17 cellular contexts compared by ENCODE assay signal in the genomic region with DNA sequence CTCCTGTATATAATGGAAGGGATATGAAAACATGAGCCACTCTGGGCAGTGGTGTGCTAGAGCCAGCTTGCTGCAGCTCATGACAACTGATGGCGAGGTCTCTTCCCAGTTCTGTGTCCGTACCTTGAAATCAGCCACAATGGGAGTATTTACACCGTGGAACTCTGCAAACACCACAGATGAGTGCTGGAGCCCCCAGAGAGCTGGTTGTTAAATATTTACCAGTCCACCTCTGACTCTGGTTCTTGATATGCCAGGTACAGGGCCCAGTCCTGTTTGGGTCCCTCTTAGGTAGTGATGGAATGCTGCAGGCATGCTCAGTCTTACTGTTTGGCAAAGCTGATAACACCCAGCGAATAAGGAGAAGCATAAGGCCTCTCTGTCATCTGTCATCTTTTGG.
DNase-seq lines count a peak whose midpoint lies in the region; ATAC-seq and TF ChIP-seq lines count a peak whose summit lies in the region.
"Had no signal": no experiment of that assay in that cellular context is flagged by ENCODE, and none has a peak within 500 bp of the region (broad histone marks: within the 10 kb centered on the region; RNA-seq: fewer than 3 reads in every experiment).

No MANE protein-coding gene starts in this region.

- no peak overlapping the region; the same call in 1 of the 2 replicates for H3K14ac ChIP-seq in IMR-90 (replicated peaks; ENCODE audit: low read depth, low read length)

- peak overlapping the region; percentile 8; the same call in 1 of the 2 replicates for H3K18ac ChIP-seq in IMR-90 (ENCODE audit: low read depth, low read length)

- H2AK5ac ChIP-seq in IMR-90 (ENCODE audit: low read depth, low read length) = peak overlapping the region; percentile 54; the same call in 1 of the 2 replicates

- no peak overlapping the region for H4K5ac ChIP-seq in IMR-90 (ENCODE audit: low read depth, low read length)

- H3K27ac ChIP-seq in IMR-90 (ENCODE audit: insufficient read depth, low read length) (no peak overlapping the region), osteoblast (ENCODE audit: low read depth, low read length) (no peak overlapping the region)
- H3K27ac ChIP-seq: BLaER1 had no signal

- H3K23ac ChIP-seq in IMR-90 (ENCODE audit: low read depth, low read length) = no peak overlapping the region

- no peak for TF ChIP-seq RAD21 in IMR-90 (IDR thresholded peaks at IDR 0.05; ENCODE audit: low read length)

- H3K56ac ChIP-seq in IMR-90 (ENCODE audit: extremely low read depth, insufficient read depth, low read length) = no peak overlapping the region

- peak overlapping the region; percentile 11 to 74; a peak in 3 of 4 replicates for H4K8ac ChIP-seq in IMR-90 (ENCODE audit: low read depth in 2 of 2, low read length in 2 of 2)

- peak overlapping the region; percentile 73 for H4K91ac ChIP-seq in IMR-90 (ENCODE audit: insufficient read depth, low read depth, low read length)

- peaks cover 3% of the 10 kb centered on the region; the same call in 1 of the 2 replicates for H3K9me1 ChIP-seq in IMR-90 (ENCODE audit: insufficient read depth, low read length)

- in situ Hi-C loops in IMR-90 (cut with MboI; ENCODE audit: low sequenced_read_pairs) = no loop called here

- H3K27ac Mint-ChIP-seq in Caco-2 (ENCODE audit: unreplicated experiment) = peak overlapping the region; percentile 50
- H3K27ac Mint-ChIP-seq: CD8-positive, alpha-beta memory T cell had no signal

- WGBS in IMR-90 (ENCODE audit: extremely low coverage in 2 of 2, insufficient read length in 1 of 2), 2 experiments = 72% methylated on average over 3 of the region's 4 CpGs; no CpG with 5 or more reads in 1 of the 2 experiments

- peak; percentile 67 to 70 for DNase-seq in Caco-2
- no peak for DNase-seq in IMR-90
- peak; percentile 29 for DNase-seq in osteoblast (ENCODE audit: insufficient read length, low spot score, missing footprints)
- no peak for DNase-seq in NCI-H146 treated with DMSO at 0.1 percent for 48 hours (lab: John Stamatoyannopoulos, UW; ENCODE audit: unreplicated experiment)
- DNase-seq in NCI-H2227 treated with DMSO at 0.1 percent for 48 hours (lab: John Stamatoyannopoulos, UW) = no peak
- DNase-seq in midbrain (lab: John Stamatoyannopoulos, UW) = no peak
- DNase-seq: CD8-positive, alpha-beta memory T cell; DMS 273 treated with DMSO at 0.1 percent for 48 hours; GOT3; Kasumi-1; NCI-H1417; NCI-H2029; NCI-H524; OCI-M1 had no signal

- no TSS peak for BruUV-seq in Caco-2 (replicated peaks; lab: Mats Ljungman, UMichigan)
- BruUV-seq in IMR-90 (replicated peaks; lab: Mats Ljungman, UMichigan) = no TSS peak

- no peaks in the 10 kb centered on the region for H3K79me2 ChIP-seq in osteoblast (ENCODE audit: insufficient read depth, low read length)

- no peak for TF ChIP-seq POLR2A in IMR-90 (IDR thresholded peaks at IDR 0.05; ENCODE audit: low read depth, low read length)

- H3K4me2 ChIP-seq in IMR-90 (ENCODE audit: low read depth, low read length) = no peak overlapping the region
- H3K4me2 ChIP-seq in osteoblast (ENCODE audit: insufficient read depth, low read length) = no peak overlapping the region
- H3K4me2 ChIP-seq: BLaER1 had no signal

- intact Hi-C loops in Caco-2 (cut with micrococcal nuclease; ENCODE audit: unreplicated experiment) = loop anchor here (1.0 kb wide), 1 partner anchor 55 kb away; no protein-coding TSS in a partner anchor
- intact Hi-C loops in IMR-90 (cut with micrococcal nuclease) = no loop called here

- dilution Hi-C loops in IMR-90 (cut with HindIII; ENCODE audit: low sequenced_read_pairs, unreplicated experiment) = no loop called here

- CTCF ChIA-PET in Caco-2 (lab: Charles Lee) = interaction anchor here (0.8 to 1.3 kb wide), 2 partner anchors 154 to 276 kb away, joined by 3 to 10 read pairs; no protein-coding TSS in a partner anchor
- CTCF ChIA-PET in IMR-90 (lab: Yijun Ruan, JAX) = no interaction called here

- peak overlapping the region; percentile 44 for H2AFZ ChIP-seq in IMR-90 (replicated peaks; ENCODE audit: low read length, poor library complexity)
- H2AFZ ChIP-seq in osteoblast (ENCODE audit: low read length) = peak overlapping the region; percentile 1

- no peaks in the 10 kb centered on the region for H4K20me1 ChIP-seq in IMR-90 (ENCODE audit: insufficient read depth, low read length)
- no peaks in the 10 kb centered on the region for H4K20me1 ChIP-seq in osteoblast (ENCODE audit: insufficient read depth, low read length)
- H4K20me1 ChIP-seq: BLaER1 had no signal

- H3K79me1 ChIP-seq in IMR-90 (ENCODE audit: low read depth in 1 of 2, low read length in 2 of 2) = no peaks in the 10 kb centered on the region

- H2BK120ac ChIP-seq in IMR-90 (ENCODE audit: low read depth, low read length) = peak overlapping the region; percentile 58; the same call in 1 of the 2 replicates

- no peak for TF ChIP-seq CTCF in Caco-2 (IDR thresholded peaks at IDR 0.05; ENCODE audit: insufficient read depth in 1 of 2, low read depth in 1 of 2, low read length in 1 of 2, severe bottlenecking in 1 of 2, unreplicated experiment in 1 of 2)
- no peak for TF ChIP-seq CTCF in IMR-90 (conservative IDR thresholded peaks at IDR 0.05; ENCODE audit: low read depth, low read length)
- no peak for TF ChIP-seq CTCF in osteoblast (IDR thresholded peaks at IDR 0.05; ENCODE audit: extremely low read depth, low read depth, low read length)

- H3K27me3 ChIP-seq in Caco-2 (replicated peaks; ENCODE audit: control insufficient read depth, insufficient read depth, low read length) (no peaks in the 10 kb centered on the region), IMR-90 (ENCODE audit: control insufficient read depth, insufficient read depth, low read length) (no peaks in the 10 kb centered on the region), osteoblast (ENCODE audit: insufficient read depth, low read length) (no peaks in the 10 kb centered on the region)
- H3K27me3 ChIP-seq: BLaER1 had no signal

- POLR2A ChIA-PET in Caco-2 (lab: Charles Lee) = no interaction called here
- POLR2A ChIA-PET in IMR-90 (lab: Charles Lee; ENCODE audit: unreplicated experiment) = no interaction called here

- peaks cover 14% of the 10 kb centered on the region for H3K9me3 Mint-ChIP-seq in Caco-2 (ENCODE audit: unreplicated experiment)

- ATAC-seq in IMR-90 (ENCODE audit: low read depth) = no peak
- ATAC-seq in esophagus mucosa = peak; percentile 4
- ATAC-seq in HG03439 (IDR thresholded peaks at IDR 0.05; ENCODE audit: unreplicated experiment) = no peak

- no peak overlapping the region for H3K9ac ChIP-seq in IMR-90 (ENCODE audit: low read depth, low read length)
- H3K9ac ChIP-seq: BLaER1 had no signal

- peak overlapping the region; percentile 6; the same call in 2 of the 3 replicates for H2BK15ac ChIP-seq in IMR-90 (ENCODE audit: low read depth, low read length)

- H3K4me1 Mint-ChIP-seq in Caco-2 (ENCODE audit: low read depth, unreplicated experiment) = no peaks in the 10 kb centered on the region
- H3K4me1 Mint-ChIP-seq: CD8-positive, alpha-beta memory T cell had no signal

- H3K9me3 ChIP-seq in Caco-2 = no peaks in the 10 kb centered on the region
- H3K9me3 ChIP-seq in IMR-90 (ENCODE audit: control insufficient read depth, insufficient read depth, low read length) = no peaks in the 10 kb centered on the region; the same call in 1 of the 2 replicates
- no peaks in the 10 kb centered on the region for H3K9me3 ChIP-seq in osteoblast (ENCODE audit: low read depth, low read length)

- H3K27me3 Mint-ChIP-seq in Caco-2 (ENCODE audit: insufficient read depth, unreplicated experiment) = no peaks in the 10 kb centered on the region

- H3K4me1 ChIP-seq in Caco-2 (peaks cover 11% of the 10 kb centered on the region), IMR-90 (ENCODE audit: control insufficient read depth, insufficient read depth, low read length) (peaks cover 3% of the 10 kb centered on the region), osteoblast (ENCODE audit: insufficient read depth, low read length) (peaks cover 25% of the 10 kb centered on the region)
- H3K4me1 ChIP-seq: BLaER1 had no signal

- H3K4ac ChIP-seq in IMR-90 (ENCODE audit: low read depth, low read length) = peak overlapping the region; percentile 51; the same call in 1 of the 2 replicates

- no peak overlapping the region for H3K4me3 Mint-ChIP-seq in Caco-2 (ENCODE audit: unreplicated experiment)
- H3K4me3 Mint-ChIP-seq: CD8-positive, alpha-beta memory T cell had no signal

- H2BK5ac ChIP-seq in IMR-90 (ENCODE audit: low read depth, low read length, poor library complexity, severe bottlenecking) = peak overlapping the region; percentile 21

- H3K36me3 ChIP-seq in Caco-2 (ENCODE audit: control insufficient read depth, insufficient read depth, low read length) = no peaks in the 10 kb centered on the region; the same call in 1 of the 2 replicates
- no peaks in the 10 kb centered on the region for H3K36me3 ChIP-seq in IMR-90 (ENCODE audit: control insufficient read depth, insufficient read depth, low read length)
- H3K36me3 ChIP-seq in osteoblast (ENCODE audit: insufficient read depth, low read length) = no peaks in the 10 kb centered on the region
- H3K36me3 ChIP-seq: BLaER1 had no signal

- H2BK20ac ChIP-seq in IMR-90 (ENCODE audit: low read depth, low read length) = peak overlapping the region; percentile 13; the same call in 1 of the 2 replicates

- H3K4me3 ChIP-seq in Caco-2 (ENCODE audit: low read depth, low read length) = no peak overlapping the region
- no peak overlapping the region for H3K4me3 ChIP-seq in IMR-90 (ENCODE audit: insufficient read depth, low read depth, low read length)
- no peak overlapping the region for H3K4me3 ChIP-seq in osteoblast (ENCODE audit: insufficient read depth, low read length)
- H3K4me3 ChIP-seq: BLaER1 had no signal

- no peaks in the 10 kb centered on the region for H3K36me3 Mint-ChIP-seq in Caco-2 (ENCODE audit: insufficient read depth, unreplicated experiment)
- H3K36me3 Mint-ChIP-seq: CD8-positive, alpha-beta memory T cell had no signal

- H2AK9ac ChIP-seq in IMR-90 (replicated peaks; ENCODE audit: low read depth, low read length, poor library complexity) = no peak overlapping the region

TF ChIP-seq in IMR-90, 13 proteins besides CTCF, POLR2A, EP300 and RAD21:
- TF ChIP-seq FOS (IDR thresholded peaks at IDR 0.05; ENCODE audit: low read depth, low read length) = no peak
- TF ChIP-seq MAZ (IDR thresholded peaks at IDR 0.05; ENCODE audit: borderline replicate concordance, low read depth, low read length) = no peak
- no peak for TF ChIP-seq RFX5 (IDR thresholded peaks at IDR 0.05; ENCODE audit: low read depth, low read length)

Comparison
In these comparisons a context has a peak if more than half of its experiments do, and no peak if none do; other contexts are left out.
1. DNase-seq: peak in Caco-2 (2 of 2) and osteoblast (single experiment); none in IMR-90 (single experiment), NCI-H146 treated with DMSO at 0.1 percent for 48 hours (single experiment), NCI-H2227 treated with DMSO at 0.1 percent for 48 hours (single experiment) and midbrain (single experiment).